8 cellular contexts compared by ENCODE assay signal in genomic region chr20:63955846-63956663, GRCh38. TPM values are rescaled to one million over a fixed set of nuclear protein-coding genes. Genes with fewer than 3 reads are reported as not detected.
DNase-seq lines count a peak whose midpoint lies in the region; ATAC-seq and TF ChIP-seq lines count a peak whose summit lies in the region.

UCKL1 (minus strand) TSS chr20:63956416; CDS start chr20:63956372, 44 bp downstream.

- H3K4me3 Mint-ChIP-seq in activated naive CD8-positive, alpha-beta T cell treated with anti-CD3 and anti-CD28 coated beads, Interleukin-2, amount 50 U/mL, for 24 hours = peak within 1 kb of the TSS; percentile 82

- peak within 1 kb of the TSS; percentile 64 for H3K14ac ChIP-seq in trophoblast cell (ENCODE audit: low read length)

- H3K9me3 Mint-ChIP-seq in activated naive CD8-positive, alpha-beta T cell treated with anti-CD3 and anti-CD28 coated beads, Interleukin-2, amount 50 U/mL, for 24 hours = no peaks in the 10 kb centered on the region

- no peak within 1 kb of the TSS for H2BK12ac ChIP-seq in trophoblast cell (ENCODE audit: low read length)

- peak within 1 kb of the TSS; percentile 77 for H2BK5ac ChIP-seq in trophoblast cell (ENCODE audit: low read depth, low read length, poor library complexity)

- H2AFZ ChIP-seq in SU-DHL-6 (ENCODE audit: low read depth, low read length, severe bottlenecking) (peak within 1 kb of the TSS; percentile 100), trophoblast cell (ENCODE audit: insufficient read depth, low read length, poor library complexity) (peak within 1 kb of the TSS; percentile 82)

- H3K4me1 Mint-ChIP-seq in activated naive CD8-positive, alpha-beta T cell treated with anti-CD3 and anti-CD28 coated beads, Interleukin-2, amount 50 U/mL, for 24 hours = peaks cover 49% of the 10 kb centered on the region

- peaks cover 10% of the 10 kb centered on the region for H3K79me1 ChIP-seq in trophoblast cell (ENCODE audit: low read length)

- H3K9me3 ChIP-seq in SU-DHL-6 (ENCODE audit: insufficient read depth, low read length) (no peaks in the 10 kb centered on the region), trophoblast cell (ENCODE audit: insufficient read depth, low read depth, low read length) (no peaks in the 10 kb centered on the region), transverse colon (no peaks in the 10 kb centered on the region)

- intact Hi-C loops in Right ventricle myocardium superior (cut with DNase I) = no loop called here
- intact Hi-C loops in transverse colon (cut with DNase I; ENCODE audit: low total_unique reads) = no loop called here

- peaks cover 6% of the 10 kb centered on the region; the same call in 1 of the 2 replicates for H3F3A ChIP-seq in SU-DHL-6 (ENCODE audit: insufficient read depth)

- H4K91ac ChIP-seq in trophoblast cell (ENCODE audit: low read depth, low read length) = peak within 1 kb of the TSS; percentile 98

- peaks cover 36% of the 10 kb centered on the region for H3K79me2 ChIP-seq in SU-DHL-6 (ENCODE audit: insufficient read depth, low read length)
- peaks cover 20% of the 10 kb centered on the region for H3K79me2 ChIP-seq in trophoblast cell (ENCODE audit: control insufficient read depth, insufficient read depth, low read length, poor library complexity)

- H3K4me1 ChIP-seq in trophoblast cell (ENCODE audit: control insufficient read depth in 1 of 2, insufficient read depth in 2 of 2, low read length in 2 of 2) = peaks cover 18 to 23% of the 10 kb centered on the region in 2 experiments
- H3K4me1 ChIP-seq in transverse colon = peaks cover 38 to 59% (median 54%) of the 10 kb centered on the region in 4 donors

- H3K9me2 ChIP-seq in SU-DHL-6 (replicated peaks; ENCODE audit: insufficient read depth, low read length) = no peaks in the 10 kb centered on the region

- peak within 1 kb of the TSS; percentile 73 for H3K27ac ChIP-seq in SU-DHL-6 (ENCODE audit: low read depth, low read length)
- H3K27ac ChIP-seq in trophoblast cell (ENCODE audit: low read depth, low read length) = peak within 1 kb of the TSS; percentile 14
- peak within 1 kb of the TSS; percentile 94 to 97 (median 95) for H3K27ac ChIP-seq in transverse colon

- peak within 1 kb of the TSS; percentile 84 for H4K8ac ChIP-seq in trophoblast cell (ENCODE audit: low read depth, low read length)

- WGBS in trophoblast cell (ENCODE audit: extremely low coverage, insufficient coverage, insufficient read length) = no CpG with 5 or more reads among the region's 103 CpGs
- 1% methylated on average over 69 of the region's 103 CpGs; no CpG with 5 or more reads in 1 of the 2 donors for WGBS in transverse colon (ENCODE audit: low coverage in 1 of 2), 2 donors

- peak within 1 kb of the TSS; percentile 85 for H2AK5ac ChIP-seq in trophoblast cell (ENCODE audit: low read length)

- in situ Hi-C loops in transverse colon (cut with MboI; ENCODE audit: low pct_ligation_motif_present in 1 of 4, low pct_unique_long_range_greater_than_20kb in 1 of 4, low sequenced_read_pairs in 3 of 4) = no loop called here

- H4K20me1 ChIP-seq in SU-DHL-6 (ENCODE audit: low read depth, low read length) = no peaks in the 10 kb centered on the region

- peak within 1 kb of the TSS; percentile 86 for H3K27ac Mint-ChIP-seq in activated naive CD8-positive, alpha-beta T cell treated with anti-CD3 and anti-CD28 coated beads, Interleukin-2, amount 50 U/mL, for 24 hours

- peak within 1 kb of the TSS; percentile 89 for H4K12ac ChIP-seq in trophoblast cell (ENCODE audit: low read depth, low read length)

- H3K23ac ChIP-seq in trophoblast cell (ENCODE audit: low read length) = no peak within 1 kb of the TSS

- DNase-seq in GF-D8 (lab: John Stamatoyannopoulos, UW) (peak; percentile 60), H4 (ENCODE audit: low spot score) (peak; percentile 75), LoVo (ENCODE audit: low spot score) (peak; percentile 86), Right ventricle myocardium superior (peak; percentile 96), trophoblast cell (peak; percentile 83 to 84), transverse colon (peak; percentile 94)
- DNase-seq in activated naive CD8-positive, alpha-beta T cell treated with anti-CD3 and anti-CD28 coated beads, Interleukin-2, amount 50 U/mL, for 24 hours = peak; percentile 88

- H3K9ac ChIP-seq in SU-DHL-6 (ENCODE audit: low read length) = peak within 1 kb of the TSS; percentile 100
- peak within 1 kb of the TSS; percentile 96 for H3K9ac ChIP-seq in trophoblast cell (ENCODE audit: low read length)

- TF ChIP-seq CTCF in SU-DHL-6 (IDR thresholded peaks at IDR 0.05; ENCODE audit: insufficient read depth, low read length, poor library complexity, severe bottlenecking) = no peak
- TF ChIP-seq CTCF in transverse colon (IDR thresholded peaks at IDR 0.05) = no peak

- H3K27me3 ChIP-seq in SU-DHL-6 (ENCODE audit: low read length) = no peaks in the 10 kb centered on the region
- H3K27me3 ChIP-seq in trophoblast cell (ENCODE audit: insufficient read depth, low read length) = no peaks in the 10 kb centered on the region
- no peaks in the 10 kb centered on the region for H3K27me3 ChIP-seq in transverse colon

- H3K27me3 Mint-ChIP-seq in activated naive CD8-positive, alpha-beta T cell treated with anti-CD3 and anti-CD28 coated beads, Interleukin-2, amount 50 U/mL, for 24 hours = no peaks in the 10 kb centered on the region

- peak within 1 kb of the TSS; percentile 66 for H3K4ac ChIP-seq in trophoblast cell (ENCODE audit: low read depth, low read length)

- peak within 1 kb of the TSS; percentile 95 for H3K4me2 ChIP-seq in SU-DHL-6 (ENCODE audit: low read depth, low read length, poor library complexity, severe bottlenecking)
- peak within 1 kb of the TSS; percentile 92 for H3K4me2 ChIP-seq in trophoblast cell (ENCODE audit: low read length)

- H2BK120ac ChIP-seq in trophoblast cell (ENCODE audit: insufficient read depth, low read length, poor library complexity) = peak within 1 kb of the TSS; percentile 85

- TF ChIP-seq EP300 in transverse colon (IDR thresholded peaks at IDR 0.05; ENCODE audit: low read depth) = no peak

- H3K4me3 ChIP-seq in SU-DHL-6 (ENCODE audit: insufficient read depth, low read length, poor library complexity, severe bottlenecking) = peak within 1 kb of the TSS; percentile 100
- H3K4me3 ChIP-seq in trophoblast cell (ENCODE audit: low read depth, low read length) = peak within 1 kb of the TSS; percentile 93
- peak within 1 kb of the TSS; percentile 58 to 93 (median 87) for H3K4me3 ChIP-seq in transverse colon

- peak within 1 kb of the TSS; percentile 96 for H3K18ac ChIP-seq in trophoblast cell (ENCODE audit: low read length)

- no peaks in the 10 kb centered on the region for H3K36me3 Mint-ChIP-seq in activated naive CD8-positive, alpha-beta T cell treated with anti-CD3 and anti-CD28 coated beads, Interleukin-2, amount 50 U/mL, for 24 hours (ENCODE audit: low read depth)

- H3K36me3 ChIP-seq in SU-DHL-6 (ENCODE audit: low read length) (no peaks in the 10 kb centered on the region), trophoblast cell (ENCODE audit: control insufficient read depth in 1 of 2, insufficient read depth in 2 of 2, low read length in 2 of 2) (peaks cover 17 to 21% of the 10 kb centered on the region in 2 experiments), transverse colon (no peaks in the 10 kb centered on the region)

- TF ChIP-seq POLR2A in transverse colon (IDR thresholded peaks at IDR 0.05) = peak; percentile 86

- ATAC-seq in activated naive CD8-positive, alpha-beta T cell treated with anti-CD3 and anti-CD28 coated beads, Interleukin-2, amount 50 U/mL, for 24 hours = peak; percentile 78
- ATAC-seq in Right ventricle myocardium superior (ENCODE audit: poor library complexity) = peak; percentile 84

RNA-seq across cellular contexts. Expression of gene UCKL1, which starts in this region (rescaled TPM):
- total RNA-seq in H4 (2014; rRNA removed; shearing (Covaris generic)) = 14.1 and 16.1 TPM in 2 replicates
- total RNA-seq in Right ventricle myocardium superior (54.4 TPM), transverse colon (100 to 1,000 TPM in 1 of 4 donors, 10 to 100 TPM in 3; 41.1 to 189 (median 68.5) TPM)
- polyA plus RNA-seq in trophoblast cell (2013) = 28.2 and 30.1 TPM in 2 replicates

Comparison
In these comparisons a context has a peak if more than half of its experiments do, and no peak if none do; other contexts are left out.
1. Peak in every context shown above with its lines: DNase-seq, ATAC-seq, H3K4me3 ChIP-seq and H3K27ac ChIP-seq.
2. H3K27ac ChIP-seq: peak in every context shown above with its lines; median percentile 95 in transverse colon; 73 in SU-DHL-6; 14 in trophoblast cell.